In genomic region chr17:16427020-16427419, GRCh38 we compare ENCODE assay signal across 28 cellular contexts.
"Had no signal": no experiment of that assay in that cellular context is flagged by ENCODE, and none has a peak within 500 bp of the region (broad histone marks: within the 10 kb centered on the region; RNA-seq: fewer than 3 reads in every experiment).

No MANE protein-coding gene starts in this region.

- H3K9me3 ChIP-seq: esophagus squamous epithelium, heart right ventricle, left lung, mucosa of descending colon, testis, tibial artery had no signal

- H3K4me1 Mint-ChIP-seq: mesothelial cell of epicardium; stimulated activated memory B cell treated with anti-CD40 and anti-IgM and Interleukin-4, amounts not matched to agents 10 μg/mL and 1 μg/mL and 100 μg/mL, for 72 hours had no signal

- ATAC-seq: left cardiac atrium; mucosa of descending colon; natural killer cell treated with Interleukin-12 subunit alpha and Interleukin-12 subunit beta and Interleukin-15 and Interleukin-18, amount 100 ng/mL, for 72 hours; stimulated activated memory B cell treated with anti-CD40 and anti-IgM and Interleukin-4, amounts not matched to agents 10 μg/mL and 1 μg/mL and 100 μg/mL, for 72 hours; stimulated activated naive CD8-positive, alpha-beta T cell treated with anti-CD3 and anti-CD28 coated beads, Interleukin-15, Interleukin-2, amounts not matched to agents 100 U/mL and 50 U/mL, for 24 hours had no signal

- H3K79me2 ChIP-seq: parathyroid adenoma had no signal

- H3K27me3 Mint-ChIP-seq: naive B cell; natural killer cell treated with Interleukin-12 subunit alpha and Interleukin-12 subunit beta and Interleukin-15 and Interleukin-18, amount 100 ng/mL, for 72 hours; progenitor cell of endocrine pancreas; stimulated activated memory B cell treated with anti-CD40 and anti-IgM and Interleukin-4, amounts not matched to agents 10 μg/mL and 1 μg/mL and 100 μg/mL, for 72 hours; type B pancreatic cell had no signal

- H3K9ac ChIP-seq: parathyroid adenoma had no signal

- FAIRE-seq: endothelial cell of umbilical vein, islet of Langerhans had no signal

- H3K36me3 Mint-ChIP-seq: mesothelial cell of epicardium, type B pancreatic cell had no signal

- H2AFZ ChIP-seq: parathyroid adenoma had no signal

- H3K4me2 ChIP-seq: smooth muscle cell had no signal

- H3K4me3 Mint-ChIP-seq: mesothelial cell of epicardium; natural killer cell treated with Interleukin-12 subunit alpha and Interleukin-12 subunit beta and Interleukin-15 and Interleukin-18, amount 100 ng/mL, for 72 hours; neural crest cell; stimulated activated memory B cell treated with anti-CD40 and anti-IgM and Interleukin-4, amounts not matched to agents 10 μg/mL and 1 μg/mL and 100 μg/mL, for 72 hours; type B pancreatic cell had no signal

- H3K27me3 ChIP-seq: esophagus squamous epithelium, heart right ventricle, left lung, testis, tibial artery had no signal

- DNase-seq: dermis blood vessel endothelial cell; effector memory CD4-positive, alpha-beta T cell; esophagus squamous epithelium; foreskin melanocyte; glutamatergic neuron; heart right ventricle; hippocampal formation; left cardiac atrium; left lung; mesenchymal stem cell; mucosa of descending colon; naive B cell; stimulated activated CD4-positive, alpha-beta T cell treated with anti-CD3 and anti-CD28 coated beads, Interleukin-2, amount 100 ng/mL, for 24 hours; stimulated activated CD4-positive, alpha-beta T cell treated with anti-CD3 and anti-CD28 coated beads, Interleukin-4, amount 100 ng/mL, for 24 hours; stimulated activated naive CD8-positive, alpha-beta T cell treated with anti-CD3 and anti-CD28 coated beads, Interleukin-15, Interleukin-2, amounts not matched to agents 100 U/mL and 50 U/mL, for 24 hours; testis; tibial artery had no signal

- H3K27ac ChIP-seq: coronary artery, esophagus squamous epithelium, heart right ventricle, left lung, parathyroid adenoma, testis, tibial artery had no signal

- H3K9me3 Mint-ChIP-seq: mesothelial cell of epicardium; naive B cell; natural killer cell treated with Interleukin-12 subunit alpha and Interleukin-12 subunit beta and Interleukin-15 and Interleukin-18, amount 100 ng/mL, for 72 hours; neural crest cell; stimulated activated memory B cell treated with anti-CD40 and anti-IgM and Interleukin-4, amounts not matched to agents 10 μg/mL and 1 μg/mL and 100 μg/mL, for 72 hours; type B pancreatic cell had no signal

- H3K4me3 ChIP-seq: coronary artery, esophagus squamous epithelium, heart right ventricle, left lung, mucosa of descending colon, smooth muscle cell, testis, tibial artery had no signal

- H3K4me1 ChIP-seq: heart right ventricle, left lung, testis, tibial artery had no signal

- H3K27ac Mint-ChIP-seq: mesothelial cell of epicardium; natural killer cell treated with Interleukin-12 subunit alpha and Interleukin-12 subunit beta and Interleukin-15 and Interleukin-18, amount 100 ng/mL, for 72 hours; progenitor cell of endocrine pancreas; stimulated activated memory B cell treated with anti-CD40 and anti-IgM and Interleukin-4, amounts not matched to agents 10 μg/mL and 1 μg/mL and 100 μg/mL, for 72 hours; type B pancreatic cell had no signal
